ENCODE assay signal across 8 cellular contexts in the genomic region with DNA sequence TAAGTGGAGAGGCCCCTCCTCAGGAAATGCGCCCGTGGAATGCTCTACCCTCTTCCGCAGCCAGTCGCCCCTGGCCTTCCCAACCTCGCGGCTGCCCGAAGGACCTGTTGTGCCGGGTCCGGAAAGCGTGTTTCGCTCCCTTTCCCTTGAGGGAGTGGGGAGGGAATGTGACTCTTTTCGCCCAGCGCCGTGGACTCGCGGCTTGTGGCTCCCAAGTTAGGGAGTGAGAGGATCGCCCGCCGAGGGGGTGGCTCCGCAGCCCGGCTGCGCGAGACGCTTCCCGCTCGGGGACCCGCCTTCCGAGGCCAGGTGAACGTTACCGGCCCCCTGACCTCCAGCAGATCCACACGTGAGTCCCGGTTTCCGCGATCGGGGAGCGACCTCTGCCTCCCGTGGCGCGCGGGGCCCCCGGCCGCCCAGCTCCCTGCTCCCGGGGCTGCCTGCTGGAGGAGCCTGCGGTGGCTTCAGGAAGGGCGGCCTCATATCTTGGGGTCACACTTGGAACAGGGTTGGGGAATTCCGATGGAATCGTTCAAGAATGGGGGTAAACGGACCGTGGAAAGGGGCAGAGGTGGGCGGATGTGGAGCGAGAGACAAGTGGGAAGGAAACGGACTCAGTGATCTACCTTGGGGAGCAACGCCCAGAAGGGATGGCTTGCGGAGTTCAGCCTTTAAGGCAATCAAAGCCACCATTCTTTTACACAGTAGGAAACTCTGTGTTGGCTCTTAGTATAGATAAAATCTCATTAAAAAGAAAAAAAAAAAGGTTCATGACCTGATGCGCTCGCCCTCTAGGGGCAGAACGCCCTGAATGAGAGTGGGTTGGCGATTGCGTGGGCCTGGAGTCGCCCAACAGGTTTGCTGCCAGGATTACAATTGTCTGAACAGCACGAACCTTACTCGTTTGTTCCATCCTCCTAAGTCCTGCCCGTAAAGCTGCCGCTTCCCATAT. TPM values are rescaled to one million over a fixed set of nuclear protein-coding genes. Genes with fewer than 3 reads are reported as not detected.
DNase-seq lines count a peak whose midpoint lies in the region; ATAC-seq, FAIRE-seq and TF ChIP-seq lines count a peak whose summit lies in the region.

No MANE protein-coding gene starts in this region.

- peaks cover 23% of the 10 kb centered on the region for H3K27me3 Mint-ChIP-seq in activated naive CD4-positive, alpha-beta T cell treated with anti-CD3 and anti-CD28 coated beads for 36 hours (ENCODE audit: low read depth)
- peaks cover 2% of the 10 kb centered on the region for H3K27me3 Mint-ChIP-seq in glutamatergic neuron (ENCODE audit: unreplicated experiment)

- ATAC-seq in pancreas (peak; percentile 59 to 76 (median 66)), GM18867 (IDR thresholded peaks at IDR 0.05; ENCODE audit: unreplicated experiment) (no peak), GM19463 (IDR thresholded peaks at IDR 0.05; ENCODE audit: unreplicated experiment) (no peak)

- no peaks in the 10 kb centered on the region for H3K79me2 ChIP-seq in Karpas-422 (ENCODE audit: low read length)

- H3K4me1 ChIP-seq in Karpas-422 (ENCODE audit: low read length) (no peaks in the 10 kb centered on the region), pancreas (peaks cover 0 to 7% (median 5%) of the 10 kb centered on the region in 3 donors)

- no peaks in the 10 kb centered on the region for H3K9me3 ChIP-seq in Karpas-422 (ENCODE audit: low read length)
- no peaks in the 10 kb centered on the region for H3K9me3 ChIP-seq in pancreas

- H3K36me3 ChIP-seq in Karpas-422 (ENCODE audit: insufficient read depth, low read length) (no peaks in the 10 kb centered on the region), pancreas (no peaks in the 10 kb centered on the region)

- H4K20me1 ChIP-seq in Karpas-422 (ENCODE audit: insufficient read depth, low read depth, low read length): no peaks in the 10 kb centered on the region

- no peak overlapping the region for H3K9ac ChIP-seq in Karpas-422 (ENCODE audit: low read length)

- H3K27me3 ChIP-seq in Karpas-422 (ENCODE audit: low read length): no peaks in the 10 kb centered on the region
- no peaks in the 10 kb centered on the region for H3K27me3 ChIP-seq in pancreas

- H3K27ac Mint-ChIP-seq in activated naive CD4-positive, alpha-beta T cell treated with anti-CD3 and anti-CD28 coated beads for 36 hours: no peak overlapping the region
- no peak overlapping the region for H3K27ac Mint-ChIP-seq in glutamatergic neuron (ENCODE audit: unreplicated experiment)

- no peak overlapping the region for H3K4me2 ChIP-seq in Karpas-422 (ENCODE audit: low read depth, low read length, poor library complexity, severe bottlenecking)

- WGBS in pancreas, 2 donors: 3 to 4% methylated on average over 64 of the region's 64 CpGs

- intact Hi-C loops in activated naive CD4-positive, alpha-beta T cell treated with anti-CD3 and anti-CD28 coated beads for 36 hours (cut with micrococcal nuclease): loop anchor here (5.0 kb wide), 3 partner anchors 148 to 833 kb away; a partner anchor contains a TSS
- intact Hi-C loops in pancreas (cut with DNase I): loop anchor here in 1 of 3 donors (10.0 kb wide), 1 partner anchor 140 kb away; no protein-coding TSS in a partner anchor

- FAIRE-seq in pancreas (lab: Jason Lieb, UNC): no peak

- CTCF ChIA-PET in activated naive CD4-positive, alpha-beta T cell treated with anti-CD3 and anti-CD28 coated beads for 36 hours (lab: Charles Lee): interaction anchor here (0.7 to 1.5 kb wide), 15 partner anchors 8 to 464 kb away, joined by 3 to 9 read pairs (median 3); no protein-coding TSS in a partner anchor

- H3K4me3 ChIP-seq in GM12865 (ENCODE audit: low read depth, low read length): no peak overlapping the region
- no peak overlapping the region for H3K4me3 ChIP-seq in Karpas-422 (ENCODE audit: low read length)
- peak overlapping the region; percentile 66 to 84 (median 72) for H3K4me3 ChIP-seq in pancreas

- TF ChIP-seq CTCF in GM12865 (IDR thresholded peaks at IDR 0.05; ENCODE audit: insufficient read depth, low read depth, low read length, missing control alignments) (no peak), glutamatergic neuron (IDR thresholded peaks at IDR 0.05; ENCODE audit: partially characterized antibody, unreplicated experiment) (peak; percentile 17), pancreas (IDR thresholded peaks at IDR 0.05) (peak in 3 of 4 donors; percentile 18 to 39 (median 26))

- H3K9me3 Mint-ChIP-seq in activated naive CD4-positive, alpha-beta T cell treated with anti-CD3 and anti-CD28 coated beads for 36 hours: no peaks in the 10 kb centered on the region
- peaks cover 1% of the 10 kb centered on the region for H3K9me3 Mint-ChIP-seq in glutamatergic neuron (ENCODE audit: unreplicated experiment)

- no peaks in the 10 kb centered on the region for H3K36me3 Mint-ChIP-seq in activated naive CD4-positive, alpha-beta T cell treated with anti-CD3 and anti-CD28 coated beads for 36 hours (ENCODE audit: low read depth)
- H3K36me3 Mint-ChIP-seq in glutamatergic neuron (ENCODE audit: unreplicated experiment): no peaks in the 10 kb centered on the region

- peak overlapping the region; percentile 74 for H3K4me3 Mint-ChIP-seq in activated naive CD4-positive, alpha-beta T cell treated with anti-CD3 and anti-CD28 coated beads for 36 hours
- peak overlapping the region; percentile 86 for H3K4me3 Mint-ChIP-seq in glutamatergic neuron (ENCODE audit: unreplicated experiment)

- H3K27ac ChIP-seq in Karpas-422 (ENCODE audit: low read length) (no peak overlapping the region), pancreas (peak overlapping the region; percentile 29 to 78 (median 66))

- H3K9me2 ChIP-seq in Karpas-422 (replicated peaks; ENCODE audit: insufficient read depth, low read length): no peaks in the 10 kb centered on the region

- H3K4me1 Mint-ChIP-seq in activated naive CD4-positive, alpha-beta T cell treated with anti-CD3 and anti-CD28 coated beads for 36 hours (ENCODE audit: low read depth): peaks cover 6% of the 10 kb centered on the region
- H3K4me1 Mint-ChIP-seq in glutamatergic neuron (ENCODE audit: low read depth, unreplicated experiment): no peaks in the 10 kb centered on the region

- H2AFZ ChIP-seq in Karpas-422 (ENCODE audit: low read length): no peak overlapping the region

- DNase-seq in GM12865 (ENCODE audit: low read depth) (peak; percentile 17), Karpas-422 (peak; percentile 23), glutamatergic neuron (peak; percentile 34), pancreas (peak; percentile 55 to 76 (median 63))
- peak; percentile 52 for DNase-seq in activated naive CD4-positive, alpha-beta T cell treated with anti-CD3 and anti-CD28 coated beads for 36 hours
- DNase-seq in stimulated activated naive CD4-positive, alpha-beta T cell treated with Interleukin-2 at 50 U/mL for 16 hours (lab: John Stamatoyannopoulos, UW): no peak

RNA-seq across cellular contexts. Expression of a gene that starts 0.9 kb away (rescaled TPM):
- total RNA-seq in Karpas-422 (2014; rRNA removed; shearing (Covaris generic); ENCODE audit: low replicate concordance): not detected in 2 replicates
- total RNA-seq in activated naive CD4-positive, alpha-beta T cell treated with anti-CD3 and anti-CD28 coated beads for 36 hours: 1 to 10 TPM; 5.6 to 5.7 TPM
- total RNA-seq in glutamatergic neuron (ENCODE audit: unreplicated experiment) (not detected), pancreas (10 to 100 TPM; 22.5 to 51.6 (median 26.1) TPM)
- polyA plus RNA-seq in pancreas: 10 to 100 TPM; 21.2 to 22.0 TPM

Comparison
In these comparisons a context has a peak if more than half of its experiments do, and no peak if none do; other contexts are left out.
1. H3K4me3 ChIP-seq: peak in pancreas (4 of 4); none in GM12865 (single experiment) and Karpas-422 (single experiment).
2. ATAC-seq: peak in pancreas (4 of 4); none in GM18867 (single experiment) and GM19463 (single experiment).